Comparison of ENCODE assay signal across 19 cellular contexts in the genomic region with DNA sequence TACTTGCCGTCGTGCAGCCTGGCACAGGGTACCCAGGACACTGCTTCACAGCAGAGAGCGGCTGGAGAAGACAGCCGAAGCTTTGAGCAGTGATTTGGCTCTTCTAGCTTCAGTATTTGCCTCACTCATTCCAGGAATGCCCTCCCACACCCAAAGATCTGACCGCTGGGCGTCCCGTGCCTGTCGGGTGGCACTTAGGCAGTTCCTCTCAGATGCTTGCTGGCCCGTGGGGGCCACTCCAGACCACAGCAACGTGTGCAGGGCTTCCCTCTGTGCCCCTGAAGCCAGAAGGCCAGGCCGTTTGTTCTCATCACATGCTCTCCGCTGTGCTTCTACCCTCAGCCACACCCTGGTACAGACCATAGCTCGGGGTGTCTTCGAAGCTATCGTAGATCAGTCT. TPM values are rescaled to one million over a fixed set of nuclear protein-coding genes. Genes with fewer than 3 reads are reported as not detected.
A peak's percentile ranks its signal among the peaks of the same experiment; 100 is the strongest.
DNase-seq lines count a peak whose midpoint lies in the region; ATAC-seq and TF ChIP-seq lines count a peak whose summit lies in the region.
"Had no signal": no experiment of that assay in that cellular context is flagged by ENCODE, and none has a peak within 500 bp of the region (broad histone marks: within the 10 kb centered on the region; RNA-seq: fewer than 3 reads in every experiment).

No MANE protein-coding gene starts in this region.

- no peak overlapping the region for H4K8ac ChIP-seq in trophoblast cell (ENCODE audit: low read depth, low read length)

- no peak overlapping the region for H2BK5ac ChIP-seq in trophoblast cell (ENCODE audit: low read depth, low read length, poor library complexity)

- no peak overlapping the region for H3K4me3 ChIP-seq in trophoblast cell (ENCODE audit: low read depth, low read length)

- POLR2A ChIA-PET in WTC11 (lab: Charles Lee), result no interaction called here

- ATAC-seq in WTC11 (no peak), HG03521 (IDR thresholded peaks at IDR 0.05; ENCODE audit: unreplicated experiment) (no peak)
- ATAC-seq: HCT116, HepG2 had no signal

- H2AFZ ChIP-seq in trophoblast cell (ENCODE audit: insufficient read depth, low read length, poor library complexity), result no peak overlapping the region

- no peak overlapping the region for H4K91ac ChIP-seq in trophoblast cell (ENCODE audit: low read depth, low read length)

- no peaks in the 10 kb centered on the region for H3K4me1 ChIP-seq in trophoblast cell (ENCODE audit: control insufficient read depth in 1 of 2, insufficient read depth in 2 of 2, low read length in 2 of 2)
- H3K4me1 ChIP-seq: BE2C had no signal

- peaks cover 5% of the 10 kb centered on the region for H3K4me1 Mint-ChIP-seq in WTC11

- no peak overlapping the region for H2AK5ac ChIP-seq in trophoblast cell (ENCODE audit: low read length)

- H3K9me3 ChIP-seq in trophoblast cell (ENCODE audit: insufficient read depth, low read depth, low read length), result no peaks in the 10 kb centered on the region
- H3K9me3 ChIP-seq: BE2C had no signal

- WGBS in trophoblast cell (ENCODE audit: extremely low coverage, insufficient coverage, insufficient read length), result no CpG with 5 or more reads among the region's 15 CpGs

- H3K27me3 Mint-ChIP-seq in WTC11 (ENCODE audit: low read depth), result no peaks in the 10 kb centered on the region
- H3K27me3 Mint-ChIP-seq: CD4-positive, alpha-beta T cell; IgD-negative memory B cell had no signal

- no peak overlapping the region for H3K4me3 Mint-ChIP-seq in WTC11
- H3K4me3 Mint-ChIP-seq: CD4-positive, alpha-beta T cell; HFFc6 had no signal

- no peaks in the 10 kb centered on the region for H3K27me3 ChIP-seq in trophoblast cell (ENCODE audit: insufficient read depth, low read length)
- H3K27me3 ChIP-seq: BE2C had no signal

- no peak for TF ChIP-seq CTCF in WTC11 (IDR thresholded peaks at IDR 0.05)

- peaks cover 23 to 29% of the 10 kb centered on the region in 2 experiments for H3K36me3 ChIP-seq in trophoblast cell (ENCODE audit: control insufficient read depth in 1 of 2, insufficient read depth in 2 of 2, low read length in 2 of 2)

- no peaks in the 10 kb centered on the region for H3K9me3 Mint-ChIP-seq in WTC11
- H3K9me3 Mint-ChIP-seq: CD4-positive, alpha-beta T cell; HFFc6; IgD-negative memory B cell had no signal

- no peak overlapping the region for H2BK120ac ChIP-seq in trophoblast cell (ENCODE audit: insufficient read depth, low read length, poor library complexity)

- no peaks in the 10 kb centered on the region for H3K79me2 ChIP-seq in trophoblast cell (ENCODE audit: control insufficient read depth, insufficient read depth, low read length, poor library complexity)

- H3K18ac ChIP-seq in trophoblast cell (ENCODE audit: low read length), result no peak overlapping the region

- no peak overlapping the region for H3K23ac ChIP-seq in trophoblast cell (ENCODE audit: low read length)

- peak overlapping the region; percentile 5 for H3K9ac ChIP-seq in trophoblast cell (ENCODE audit: low read length)

- H3K36me3 Mint-ChIP-seq in WTC11, result peaks cover 67% of the 10 kb centered on the region

- no peak overlapping the region for H3K27ac Mint-ChIP-seq in WTC11
- H3K27ac Mint-ChIP-seq: HFFc6, IgD-negative memory B cell had no signal

- no peak overlapping the region for H2BK12ac ChIP-seq in trophoblast cell (ENCODE audit: low read length)

- CTCF ChIA-PET in WTC11 (lab: Charles Lee), result no interaction called here

- H3K79me1 ChIP-seq in trophoblast cell (ENCODE audit: low read length), result no peaks in the 10 kb centered on the region

- H4K12ac ChIP-seq in trophoblast cell (ENCODE audit: low read depth, low read length), result no peak overlapping the region

- H3K14ac ChIP-seq in trophoblast cell (ENCODE audit: low read length), result no peak overlapping the region

- no peak for DNase-seq in WTC11 (ENCODE audit: low spot score)
- DNase-seq in islet precursor cell, result peak; percentile 27
- DNase-seq in trophoblast cell, result no peak
- no peak for DNase-seq in caudate nucleus (lab: John Stamatoyannopoulos, UW)
- DNase-seq in NCI-H774 (lab: John Stamatoyannopoulos, UW), result no peak
- DNase-seq: ACHN; BE2C; C1 segment of cervical spinal cord; CD4-positive, alpha-beta T cell; DMS153; DMS79; GDM1; GOT3; H7; HFFc6 had no signal

- no peak overlapping the region for H3K27ac ChIP-seq in trophoblast cell (ENCODE audit: low read depth, low read length)
- no peak overlapping the region for H3K27ac ChIP-seq in caudate nucleus (ENCODE audit: low read depth, low read length)

- H3K4ac ChIP-seq in trophoblast cell (ENCODE audit: low read depth, low read length), result no peak overlapping the region

- H3K4me2 ChIP-seq in trophoblast cell (ENCODE audit: low read length), result no peak overlapping the region

TF ChIP-seq in WTC11, 78 proteins besides CTCF, POLR2A, EP300 and RAD21:
- TF ChIP-seq, protein P1, sequence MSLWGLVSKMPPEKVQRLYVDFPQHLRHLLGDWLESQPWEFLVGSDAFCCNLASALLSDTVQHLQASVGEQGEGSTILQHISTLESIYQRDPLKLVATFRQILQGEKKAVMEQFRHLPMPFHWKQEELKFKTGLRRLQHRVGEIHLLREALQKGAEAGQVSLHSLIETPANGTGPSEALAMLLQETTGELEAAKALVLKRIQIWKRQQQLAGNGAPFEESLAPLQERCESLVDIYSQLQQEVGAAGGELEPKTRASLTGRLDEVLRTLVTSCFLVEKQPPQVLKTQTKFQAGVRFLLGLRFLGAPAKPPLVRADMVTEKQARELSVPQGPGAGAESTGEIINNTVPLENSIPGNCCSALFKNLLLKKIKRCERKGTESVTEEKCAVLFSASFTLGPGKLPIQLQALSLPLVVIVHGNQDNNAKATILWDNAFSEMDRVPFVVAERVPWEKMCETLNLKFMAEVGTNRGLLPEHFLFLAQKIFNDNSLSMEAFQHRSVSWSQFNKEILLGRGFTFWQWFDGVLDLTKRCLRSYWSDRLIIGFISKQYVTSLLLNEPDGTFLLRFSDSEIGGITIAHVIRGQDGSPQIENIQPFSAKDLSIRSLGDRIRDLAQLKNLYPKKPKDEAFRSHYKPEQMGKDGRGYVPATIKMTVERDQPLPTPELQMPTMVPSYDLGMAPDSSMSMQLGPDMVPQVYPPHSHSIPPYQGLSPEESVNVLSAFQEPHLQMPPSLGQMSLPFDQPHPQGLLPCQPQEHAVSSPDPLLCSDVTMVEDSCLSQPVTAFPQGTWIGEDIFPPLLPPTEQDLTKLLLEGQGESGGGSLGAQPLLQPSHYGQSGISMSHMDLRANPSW (CRISPR knock-in tag; conservative IDR thresholded peaks at IDR 0.05; ENCODE audit: low read depth), result no peak
- TF ChIP-seq RELA (CRISPR knock-in tag; IDR thresholded peaks at IDR 0.05; ENCODE audit: borderline replicate concordance), result 0 out of 2 replicates have a peak, but pooled peaks have one; percentile 32

RNA-seq across cellular contexts. Expression of a gene that starts 17.0 kb away (rescaled TPM):
- total RNA-seq in WTC11 (2021), result 62.2 to 74.9 TPM (median 64.0 TPM) in 3 replicates
- 14.3 and 14.8 TPM in 2 replicates for polyA plus RNA-seq in trophoblast cell (2013)

RNA-seq across cellular contexts. Expression of a gene that starts 17.1 kb away (rescaled TPM):
- 1.1 to 1.3 TPM (median 1.2 TPM) in 3 replicates for total RNA-seq in WTC11 (2021)
- 1.7 and 1.8 TPM in 2 replicates for polyA plus RNA-seq in trophoblast cell (2013)

RNA-seq across cellular contexts. Expression of a gene that starts 42.5 kb away (rescaled TPM):
- 116 to 123 TPM (median 120 TPM) in 3 replicates for total RNA-seq in WTC11 (2021)
- 70.9 and 73.5 TPM in 2 replicates for polyA plus RNA-seq in trophoblast cell (2013)
